Comparison of ENCODE assay signal across 28 cellular contexts in genomic region chr6:33723576-33724085, GRCh38. TPM values are rescaled to one million over a fixed set of nuclear protein-coding genes. Genes with fewer than 3 reads are reported as not detected.
DNase-seq lines count a peak whose midpoint lies in the region; ATAC-seq and TF ChIP-seq lines count a peak whose summit lies in the region.
"Had no signal": no experiment of that assay in that cellular context is flagged by ENCODE, and none has a peak within 500 bp of the region (broad histone marks: within the 10 kb centered on the region; RNA-seq: fewer than 3 reads in every experiment).

No MANE protein-coding gene starts in this region.

- H2BK120ac ChIP-seq in mesenchymal stem cell (ENCODE audit: low read depth, low read length) = no peak overlapping the region

- no peaks in the 10 kb centered on the region for H3K9me3 ChIP-seq in mesenchymal stem cell (ENCODE audit: control insufficient read depth, low read length)
- no peaks in the 10 kb centered on the region for H3K9me3 ChIP-seq in thyroid gland
- H3K9me3 ChIP-seq: Peyer's patch, suprapubic skin had no signal

- H3K18ac ChIP-seq in mesenchymal stem cell (ENCODE audit: low read depth in 1 of 2, low read length in 2 of 2) = no peak overlapping the region

- H4K8ac ChIP-seq in mesenchymal stem cell (ENCODE audit: low read length) = peak overlapping the region; percentile 2

- 100% methylated on average over 1 of the region's 1 CpG for WGBS in mesenchymal stem cell
- WGBS in thyroid gland, 2 donors = 25 to 55% methylated on average over 1 of the region's 1 CpG

- H3K4me2 ChIP-seq in mesenchymal stem cell (ENCODE audit: low read length, poor library complexity, severe bottlenecking) = no peak overlapping the region

- H2BK5ac ChIP-seq in mesenchymal stem cell (ENCODE audit: low read depth, low read length, poor library complexity, severe bottlenecking) = no peak overlapping the region

- H3K4me3 ChIP-seq in mesenchymal stem cell (ENCODE audit: insufficient read depth in 1 of 2, low read depth in 1 of 2, low read length in 2 of 2) (no peak overlapping the region), thyroid gland (replicated peaks in 1 of 3) (no peak overlapping the region)
- H3K4me3 ChIP-seq: cardiac muscle cell, Peyer's patch, suprapubic skin had no signal

- peak overlapping the region; percentile 67 for H3K4me3 Mint-ChIP-seq in activated naive CD4-positive, alpha-beta T cell treated with anti-CD3 and anti-CD28 coated beads, Interleukin-2, amount 50 U/mL, for 24 hours
- H3K4me3 Mint-ChIP-seq in activated naive CD4-positive, alpha-beta T cell treated with anti-CD3 and anti-CD28 coated beads, Interleukin-2, amount 10 ng/mL, durations not matched to agents 7 days and 5 days = no peak overlapping the region
- peak overlapping the region in 3 of 5 experiments; percentile 2 to 9 (median 6) for H3K4me3 Mint-ChIP-seq in brain
- H3K4me3 Mint-ChIP-seq: activated CD8-positive, alpha-beta T cell treated with anti-CD3 and anti-CD28 coated beads for 36 hours; activated T-helper 17 cell treated with anti-CD3 and anti-CD28 coated beads, Interleukin-2, amount 50 U/mL, for 72 hours; dendritic cell treated with granulocyte-macrophage colony-stimulating factor and Interleukin-4, amounts not matched to agents 40 ng/mL and 50 ng/mL, for 4 days; endodermal cell; mesothelial cell of epicardium; stimulated activated naive B cell treated with anti-CD40 and anti-IgM and Interleukin-4, amounts not matched to agents 10 μg/mL and 1 μg/mL and 100 μg/mL, for 72 hours had no signal

- TF ChIP-seq CTCF in brain (conservative IDR thresholded peaks at IDR 0.05) = no peak
- TF ChIP-seq CTCF in thyroid gland (IDR thresholded peaks at IDR 0.05) = no peak

- ATAC-seq in HG03442 (IDR thresholded peaks at IDR 0.05; ENCODE audit: unreplicated experiment) (no peak), HG02642 (IDR thresholded peaks at IDR 0.05; ENCODE audit: poor library complexity, unreplicated experiment) (no peak)
- ATAC-seq: activated CD8-positive, alpha-beta T cell treated with anti-CD3 and anti-CD28 coated beads for 36 hours; activated naive CD4-positive, alpha-beta T cell treated with anti-CD3 and anti-CD28 coated beads, Interleukin-2, amount 50 U/mL, for 72 hours; activated T-helper 17 cell treated with anti-CD3 and anti-CD28 coated beads, Interleukin-2, amount 50 U/mL, for 72 hours; stimulated activated naive B cell treated with anti-CD40 and anti-IgM and Interleukin-4, amounts not matched to agents 10 μg/mL and 1 μg/mL and 100 μg/mL, for 72 hours had no signal

- no peak overlapping the region for H3K9ac ChIP-seq in mesenchymal stem cell (ENCODE audit: low read length)

- CTCF ChIA-PET in activated naive CD4-positive, alpha-beta T cell treated with anti-CD3 and anti-CD28 coated beads, Interleukin-2, amount 10 ng/mL, durations not matched to agents 7 days and 5 days (lab: Charles Lee) = interaction anchor here (1.2 kb wide), 1 partner anchor 11 kb away, joined by 3 read pairs; no protein-coding TSS in a partner anchor

- no peaks in the 10 kb centered on the region for H3K9me3 Mint-ChIP-seq in activated naive CD4-positive, alpha-beta T cell treated with anti-CD3 and anti-CD28 coated beads, Interleukin-2, amount 50 U/mL, for 24 hours
- no peaks in the 10 kb centered on the region for H3K9me3 Mint-ChIP-seq in activated naive CD4-positive, alpha-beta T cell treated with anti-CD3 and anti-CD28 coated beads, Interleukin-2, amount 10 ng/mL, durations not matched to agents 7 days and 5 days
- no peaks in the 10 kb centered on the region for H3K9me3 Mint-ChIP-seq in brain
- H3K9me3 Mint-ChIP-seq: activated CD8-positive, alpha-beta T cell treated with anti-CD3 and anti-CD28 coated beads for 36 hours; activated naive CD4-positive, alpha-beta T cell treated with anti-CD3 and anti-CD28 coated beads, Interleukin-2, amount 50 U/mL, for 72 hours; activated T-helper 17 cell treated with anti-CD3 and anti-CD28 coated beads, Interleukin-2, amount 50 U/mL, for 72 hours; dendritic cell treated with granulocyte-macrophage colony-stimulating factor and Interleukin-4, amounts not matched to agents 40 ng/mL and 50 ng/mL, for 4 days; endodermal cell; mesothelial cell of epicardium; stimulated activated naive B cell treated with anti-CD40 and anti-IgM and Interleukin-4, amounts not matched to agents 10 μg/mL and 1 μg/mL and 100 μg/mL, for 72 hours had no signal

- H3K36me3 Mint-ChIP-seq in activated naive CD4-positive, alpha-beta T cell treated with anti-CD3 and anti-CD28 coated beads, Interleukin-2, amount 50 U/mL, for 24 hours = no peaks in the 10 kb centered on the region
- H3K36me3 Mint-ChIP-seq in activated naive CD4-positive, alpha-beta T cell treated with anti-CD3 and anti-CD28 coated beads, Interleukin-2, amount 10 ng/mL, durations not matched to agents 7 days and 5 days = no peaks in the 10 kb centered on the region
- H3K36me3 Mint-ChIP-seq in brain = no peaks in the 10 kb centered on the region
- H3K36me3 Mint-ChIP-seq: activated naive CD4-positive, alpha-beta T cell treated with anti-CD3 and anti-CD28 coated beads, Interleukin-2, amount 50 U/mL, for 72 hours; CD4-positive, alpha-beta memory T cell; mesothelial cell of epicardium; stimulated activated naive B cell treated with anti-CD40 and anti-IgM and Interleukin-4, amounts not matched to agents 10 μg/mL and 1 μg/mL and 100 μg/mL, for 72 hours had no signal

- H3K27ac ChIP-seq in mesenchymal stem cell (ENCODE audit: low read length, poor library complexity, severe bottlenecking) (no peak overlapping the region), thyroid gland (peak overlapping the region; percentile 65 to 76 (median 72))
- H3K27ac ChIP-seq: cardiac muscle cell, HL-60, suprapubic skin had no signal

- peak overlapping the region in 1 of 2 experiments; percentile 53 for H3K14ac ChIP-seq in mesenchymal stem cell (ENCODE audit: low read length in 2 of 2)

- DNase-seq in activated naive CD4-positive, alpha-beta T cell treated with anti-CD3 and anti-CD28 coated beads, Interleukin-2, amount 10 ng/mL, durations not matched to agents 7 days and 5 days = no peak
- DNase-seq in mesenchymal stem cell (no peak), thyroid gland (peak; percentile 62 to 70), NCI-H2196 (lab: John Stamatoyannopoulos, UW; ENCODE audit: unreplicated experiment) (no peak)
- DNase-seq: activated CD8-positive, alpha-beta memory T cell treated with anti-CD3 and anti-CD28 coated beads, Interleukin-2, amount 50 U/mL, for 48 hours; activated CD8-positive, alpha-beta T cell treated with anti-CD3 and anti-CD28 coated beads for 36 hours; endodermal cell; GOT3; Kasumi-1; NCI-H1436; NCI-H2081 treated with DMSO at 0.1 percent for 48 hours; NCI-H748 treated with DMSO at 0.1 percent for 48 hours; nucleus accumbens; Peyer's patch; SIG-M5; stimulated activated naive B cell treated with anti-CD40 and anti-IgM and Interleukin-4, amounts not matched to agents 10 μg/mL and 1 μg/mL and 100 μg/mL, for 72 hours had no signal

- H3K79me1 ChIP-seq in mesenchymal stem cell (replicated peaks; ENCODE audit: low read length, poor library complexity, severe bottlenecking) = no peaks in the 10 kb centered on the region

- H3K27me3 ChIP-seq in mesenchymal stem cell (ENCODE audit: control insufficient read depth in 1 of 2, insufficient read depth in 1 of 2, low read length in 2 of 2) = peaks cover 9 to 87% of the 10 kb centered on the region in 2 experiments
- no peaks in the 10 kb centered on the region for H3K27me3 ChIP-seq in thyroid gland
- H3K27me3 ChIP-seq: cardiac muscle cell, Peyer's patch had no signal

- peak in 1 of 2 donors; percentile 17 for TF ChIP-seq POLR2A in thyroid gland (IDR thresholded peaks at IDR 0.05)

- no peak overlapping the region for H2BK15ac ChIP-seq in mesenchymal stem cell (ENCODE audit: low read depth, poor library complexity, severe bottlenecking)

- peak overlapping the region in 1 of 2 experiments; percentile 4 for H2BK12ac ChIP-seq in mesenchymal stem cell (ENCODE audit: low read length in 2 of 2)

- peaks cover 29% of the 10 kb centered on the region for H3K4me1 Mint-ChIP-seq in activated naive CD4-positive, alpha-beta T cell treated with anti-CD3 and anti-CD28 coated beads, Interleukin-2, amount 50 U/mL, for 24 hours
- H3K4me1 Mint-ChIP-seq in activated naive CD4-positive, alpha-beta T cell treated with anti-CD3 and anti-CD28 coated beads, Interleukin-2, amount 10 ng/mL, durations not matched to agents 7 days and 5 days = peaks cover 17% of the 10 kb centered on the region
- peaks cover 39% of the 10 kb centered on the region for H3K4me1 Mint-ChIP-seq in brain

- H3K36me3 ChIP-seq in mesenchymal stem cell (ENCODE audit: control insufficient read depth in 1 of 2, insufficient read depth in 2 of 2, low read depth in 1 of 2, low read length in 2 of 2) = peaks cover 0 to 21% of the 10 kb centered on the region in 2 experiments
- H3K36me3 ChIP-seq in thyroid gland = no peaks in the 10 kb centered on the region
- H3K36me3 ChIP-seq: cardiac muscle cell, Peyer's patch, suprapubic skin had no signal

- intact Hi-C loops in thyroid gland (cut with DNase I) = no loop called here

- H2AFZ ChIP-seq in mesenchymal stem cell (ENCODE audit: low read depth, low read length) = no peak overlapping the region

- H3K4me1 ChIP-seq in mesenchymal stem cell (ENCODE audit: control insufficient read depth, insufficient read depth, low read depth, low read length) = peaks cover 4% of the 10 kb centered on the region
- peaks cover 50 to 60% of the 10 kb centered on the region in 2 donors for H3K4me1 ChIP-seq in thyroid gland
- H3K4me1 ChIP-seq: suprapubic skin had no signal

- no peak overlapping the region for H2AK5ac ChIP-seq in mesenchymal stem cell (ENCODE audit: low read length, severe bottlenecking)

- H3K4ac ChIP-seq in mesenchymal stem cell (ENCODE audit: low read depth in 1 of 2, low read length in 2 of 2) = no peak overlapping the region

- peak overlapping the region in 1 of 2 experiments; percentile 56 for H3K23ac ChIP-seq in mesenchymal stem cell (ENCODE audit: low read length in 2 of 2)

- peak overlapping the region; percentile 48 for H3K27ac Mint-ChIP-seq in activated naive CD4-positive, alpha-beta T cell treated with anti-CD3 and anti-CD28 coated beads, Interleukin-2, amount 50 U/mL, for 24 hours
- no peak overlapping the region for H3K27ac Mint-ChIP-seq in activated naive CD4-positive, alpha-beta T cell treated with anti-CD3 and anti-CD28 coated beads, Interleukin-2, amount 10 ng/mL, durations not matched to agents 7 days and 5 days
- peak overlapping the region in 4 of 5 experiments; percentile 34 to 66 (median 56) for H3K27ac Mint-ChIP-seq in brain
- H3K27ac Mint-ChIP-seq: activated CD8-positive, alpha-beta T cell treated with anti-CD3 and anti-CD28 coated beads for 36 hours; dendritic cell treated with granulocyte-macrophage colony-stimulating factor and Interleukin-4, amounts not matched to agents 40 ng/mL and 50 ng/mL, for 4 days; endodermal cell; mesothelial cell of epicardium; stimulated activated naive B cell treated with anti-CD40 and anti-IgM and Interleukin-4, amounts not matched to agents 10 μg/mL and 1 μg/mL and 100 μg/mL, for 72 hours had no signal

- H3K27me3 Mint-ChIP-seq in activated naive CD4-positive, alpha-beta T cell treated with anti-CD3 and anti-CD28 coated beads, Interleukin-2, amount 50 U/mL, for 24 hours = no peaks in the 10 kb centered on the region
- H3K27me3 Mint-ChIP-seq in activated naive CD4-positive, alpha-beta T cell treated with anti-CD3 and anti-CD28 coated beads, Interleukin-2, amount 10 ng/mL, durations not matched to agents 7 days and 5 days = peaks cover 61% of the 10 kb centered on the region
- H3K27me3 Mint-ChIP-seq in brain = peaks cover 12% of the 10 kb centered on the region

- H4K91ac ChIP-seq in mesenchymal stem cell (ENCODE audit: low read length) = no peak overlapping the region

RNA-seq across cellular contexts. Expression of gene UQCC2, which starts 12.1 kb away (rescaled TPM):
- polyA plus RNA-seq in brain (ENCODE audit: insufficient read depth, low read depth, low replicate concordance) = 148 TPM
- polyA plus RNA-seq in mesenchymal stem cell (2013, experiment 1 of 2) = 101 TPM
- 111 TPM for polyA plus RNA-seq in mesenchymal stem cell (2013, experiment 2 of 2)
- total RNA-seq in thyroid gland = 10 to 100 TPM; 21.1 to 74.7 (median 32.7) TPM

RNA-seq across cellular contexts. Expression of gene IP6K3, which starts 23.1 kb away (rescaled TPM):
- polyA plus RNA-seq in brain (ENCODE audit: insufficient read depth, low read depth, low replicate concordance) = 6.4 TPM
- 6.7 TPM for polyA plus RNA-seq in mesenchymal stem cell (2013, experiment 1 of 2)
- polyA plus RNA-seq in mesenchymal stem cell (2013, experiment 2 of 2) = 6.5 TPM
- 10 to 100 TPM in 3 of 4 donors, 1 to 10 TPM in 1; 7.9 to 20.5 (median 17.1) TPM for total RNA-seq in thyroid gland
- total RNA-seq: activated CD8-positive, alpha-beta T cell treated with anti-CD3 and anti-CD28 coated beads for 36 hours; activated naive CD4-positive, alpha-beta T cell treated with anti-CD3 and anti-CD28 coated beads, Interleukin-2, amount 50 U/mL, for 72 hours; activated T-helper 17 cell treated with anti-CD3 and anti-CD28 coated beads, Interleukin-2, amount 50 U/mL, for 72 hours; CD4-positive, alpha-beta memory T cell; endodermal cell had no signal
- polyA plus RNA-seq: CD4-positive, alpha-beta memory T cell had no signal

Comparison
In these comparisons a context has a peak if more than half of its experiments do, and no peak if none do; other contexts are left out.
1. DNase-seq: peak in thyroid gland (2 of 2); none in activated naive CD4-positive, alpha-beta T cell treated with anti-CD3 and anti-CD28 coated beads, Interleukin-2, amount 10 ng/mL, durations not matched to agents 7 days and 5 days (single experiment), mesenchymal stem cell (single experiment) and NCI-H2196 (single experiment).